Comparison of ENCODE assay signal across 8 cellular contexts in genomic region chr7:155412416-155413253, GRCh38. TPM values are rescaled to one million over a fixed set of nuclear protein-coding genes. Genes with fewer than 3 reads are reported as not detected.
A peak's percentile ranks its signal among the peaks of the same experiment; 100 is the strongest.
DNase-seq lines count a peak whose midpoint lies in the region; TF ChIP-seq lines count a peak whose summit lies in the region.

No MANE protein-coding gene starts in this region.

- H3K4me1 Mint-ChIP-seq in endothelial cell (ENCODE audit: unreplicated experiment) (no peaks in the 10 kb centered on the region), neural crest cell (no peaks in the 10 kb centered on the region)

- H3K9me3 Mint-ChIP-seq in endothelial cell (ENCODE audit: unreplicated experiment), result no peaks in the 10 kb centered on the region
- H3K9me3 Mint-ChIP-seq in neural crest cell, result no peaks in the 10 kb centered on the region

- H3K4me3 Mint-ChIP-seq in endothelial cell (ENCODE audit: unreplicated experiment) (no peak overlapping the region), neural crest cell (no peak overlapping the region)

- no peaks in the 10 kb centered on the region for H3K36me3 Mint-ChIP-seq in endothelial cell (ENCODE audit: low read depth, unreplicated experiment)
- no peaks in the 10 kb centered on the region for H3K36me3 Mint-ChIP-seq in neural crest cell (ENCODE audit: low read depth)

- no peak overlapping the region for H3K4me3 ChIP-seq in H7 (ENCODE audit: insufficient read depth, low read depth, low read length)

- H3K27me3 Mint-ChIP-seq in endothelial cell (ENCODE audit: unreplicated experiment) (peaks cover 14% of the 10 kb centered on the region), neural crest cell (ENCODE audit: low read depth) (peaks cover 48% of the 10 kb centered on the region)

- TF ChIP-seq CTCF in endothelial cell (IDR thresholded peaks at IDR 0.05; ENCODE audit: unreplicated experiment), result peak; percentile 72
- TF ChIP-seq CTCF in neural crest cell (conservative IDR thresholded peaks at IDR 0.05), result peak; percentile 78

- peak; percentile 75 for DNase-seq in activated effector memory CD4-positive, alpha-beta T cell treated with anti-CD3 and anti-CD28 coated beads, Interleukin-2, amount 50 U/mL, for 16 hours
- no peak for DNase-seq in activated effector memory CD4-positive, alpha-beta T cell treated with Interleukin-2 at 50 U/mL for 16 hours
- peak; percentile 94 for DNase-seq in H7
- peak; percentile 32 for DNase-seq in M059J (ENCODE audit: low read depth)
- DNase-seq in activated CD4-positive, alpha-beta T cell treated with anti-CD3 and anti-CD28 coated beads for 24 hours (ENCODE audit: low read depth in 2 of 2), result peak; percentile 15 to 56
- DNase-seq in endothelial cell (ENCODE audit: low spot score), result peak; percentile 83
- DNase-seq in neural crest cell (ENCODE audit: low read depth, low spot score), result peak; percentile 69
- DNase-seq in dedifferentiated amniotic fluid mesenchymal stem cell (ENCODE audit: extremely low spot score), result no peak

- H3K27me3 ChIP-seq in H7 (ENCODE audit: control insufficient read depth, insufficient read depth, low read length), result no peaks in the 10 kb centered on the region; the same call in 1 of the 2 replicates

- no peaks in the 10 kb centered on the region for H3K36me3 ChIP-seq in H7 (replicated peaks; ENCODE audit: control insufficient read depth, insufficient read depth, low read length)

- no peak overlapping the region for H3K27ac Mint-ChIP-seq in endothelial cell (ENCODE audit: unreplicated experiment)
- no peak overlapping the region for H3K27ac Mint-ChIP-seq in neural crest cell (ENCODE audit: unreplicated experiment)

RNA-seq across cellular contexts. Expression of gene EN2, which starts 45.3 kb away (rescaled TPM):
- total RNA-seq in H7 (2014; rRNA removed; shearing (Covaris generic)), result 0.04 TPM in 1 of 2 replicates, not detected in the other
- total RNA-seq in M059J (2014; rRNA removed; shearing (Covaris generic)), result not detected in 2 replicates
- total RNA-seq in endothelial cell (ENCODE audit: unreplicated experiment) (2.1 TPM), neural crest cell (7.2 and 8.2 TPM in 2 replicates)

Comparison
In these comparisons a context has a peak if more than half of its experiments do, and no peak if none do; other contexts are left out.
1. DNase-seq: peak in activated effector memory CD4-positive, alpha-beta T cell treated with anti-CD3 and anti-CD28 coated beads, Interleukin-2, amount 50 U/mL, for 16 hours (single experiment), H7 (single experiment), M059J (single experiment), activated CD4-positive, alpha-beta T cell treated with anti-CD3 and anti-CD28 coated beads for 24 hours (2 of 2), endothelial cell (single experiment) and neural crest cell (single experiment); none in activated effector memory CD4-positive, alpha-beta T cell treated with Interleukin-2 at 50 U/mL for 16 hours (single experiment) and dedifferentiated amniotic fluid mesenchymal stem cell (single experiment).